ENCODE assay signal across 8 cellular contexts in genomic region chr6:27791182-27791939, GRCh38.
DNase-seq lines count a peak whose midpoint lies in the region; FAIRE-seq and TF ChIP-seq lines count a peak whose summit lies in the region.

No MANE protein-coding gene starts in this region.

- peak overlapping the region; percentile 89 for H3K4me2 ChIP-seq in smooth muscle cell

- DNase-seq in ELR (ENCODE audit: low read depth) (peak; percentile 88), LNCaP clone FGC (ENCODE audit: low read depth) (peak; percentile 67), SK-N-DZ (ENCODE audit: low spot score) (peak; percentile 39), bronchial epithelial cell (ENCODE audit: low read depth) (peak; percentile 77), iris pigment epithelial cell (ENCODE audit: low read depth) (peak; percentile 88), smooth muscle cell (lab: John Stamatoyannopoulos, UW; ENCODE audit: unreplicated experiment) (no peak), epidermal melanocyte (ENCODE audit: insufficient read length, low spot score) (no peak)
- DNase-seq in activated effector memory CD4-positive, alpha-beta T cell treated with anti-CD3 and anti-CD28 coated beads, Interleukin-2, amount 50 U/mL, for 16 hours: no peak

- H3K27me3 ChIP-seq in bronchial epithelial cell (ENCODE audit: control insufficient read depth, insufficient read depth, low read length): no peaks in the 10 kb centered on the region
- no peaks in the 10 kb centered on the region for H3K27me3 ChIP-seq in smooth muscle cell (ENCODE audit: low read depth)

- H3K4me3 ChIP-seq in LNCaP clone FGC (ENCODE audit: low read depth, low read length) (peak overlapping the region; percentile 82), bronchial epithelial cell (ENCODE audit: low read depth, low read length) (peak overlapping the region; percentile 46), smooth muscle cell (peak overlapping the region; percentile 66)

- no peaks in the 10 kb centered on the region for H3K79me2 ChIP-seq in smooth muscle cell (ENCODE audit: low read depth)

- peaks cover 6% of the 10 kb centered on the region for H3K4me1 ChIP-seq in smooth muscle cell (ENCODE audit: low read depth)

- no peaks in the 10 kb centered on the region for H3K9me3 ChIP-seq in smooth muscle cell (replicated peaks; ENCODE audit: low read depth)

- H2AFZ ChIP-seq in smooth muscle cell (ENCODE audit: low read depth): peak overlapping the region; percentile 97

- TF ChIP-seq CTCF in LNCaP clone FGC (IDR thresholded peaks at IDR 0.05; ENCODE audit: control insufficient read depth, extremely low read depth, insufficient read depth): no peak
- TF ChIP-seq CTCF in bronchial epithelial cell (IDR thresholded peaks at IDR 0.05; ENCODE audit: insufficient read depth, low read length, severe bottlenecking): no peak
- TF ChIP-seq CTCF in smooth muscle cell (IDR thresholded peaks at IDR 0.05; ENCODE audit: borderline replicate concordance, insufficient read depth, poor library complexity, severe bottlenecking): no peak

- peak overlapping the region; percentile 82 for H3K9ac ChIP-seq in smooth muscle cell (ENCODE audit: low read depth)

- no peaks in the 10 kb centered on the region for H3K36me3 ChIP-seq in bronchial epithelial cell (ENCODE audit: control insufficient read depth, insufficient read depth, low read length)
- no peaks in the 10 kb centered on the region for H3K36me3 ChIP-seq in smooth muscle cell (ENCODE audit: low read depth)

- peak overlapping the region; percentile 88 for H3K27ac ChIP-seq in smooth muscle cell (ENCODE audit: low read depth)

- WGBS in smooth muscle cell (ENCODE audit: low lambda C conversion rate): 2% methylated on average over 22 of the region's 22 CpGs

- FAIRE-seq in bronchial epithelial cell (lab: Jason Lieb, UNC): no peak

- H3F3A ChIP-seq in smooth muscle cell (ENCODE audit: low read depth): peaks cover 14% of the 10 kb centered on the region

- no peaks in the 10 kb centered on the region for H4K20me1 ChIP-seq in smooth muscle cell (ENCODE audit: low read depth)

Comparison
In these comparisons a context has a peak if more than half of its experiments do, and no peak if none do; other contexts are left out.
1. DNase-seq: peak in ELR (single experiment), LNCaP clone FGC (single experiment), SK-N-DZ (single experiment), bronchial epithelial cell (single experiment) and iris pigment epithelial cell (single experiment); none in smooth muscle cell (single experiment), activated effector memory CD4-positive, alpha-beta T cell treated with anti-CD3 and anti-CD28 coated beads, Interleukin-2, amount 50 U/mL, for 16 hours (single experiment) and epidermal melanocyte (single experiment).
2. Peak in every context shown above with its lines, with median percentiles within 50 percentile points of each other: H3K4me3 ChIP-seq.